ENCODE assay signal across 1 cellular context in genomic region chr12:55681142-55682077, GRCh38.
TF ChIP-seq lines count a peak whose summit lies in the region.

No MANE protein-coding gene starts in this region.

TF ChIP-seq in HEK293, 187 proteins besides CTCF, POLR2A, EP300 and RAD21 (continued from another document):
- no peak for TF ChIP-seq ZNF518A (tag by site-specific recombination; conservative IDR thresholded peaks at IDR 0.05; ENCODE audit: low read depth)
- no peak for TF ChIP-seq ZNF510 (tag by site-specific recombination; IDR thresholded peaks at IDR 0.05; ENCODE audit: insufficient replicate concordance)
- TF ChIP-seq ZNF529 (tag by site-specific recombination; IDR thresholded peaks at IDR 0.05; ENCODE audit: insufficient replicate concordance) = no peak
- 0 out of 2 replicates have a peak, but pooled peaks have one; percentile 9 for TF ChIP-seq ZSCAN4 (tag by site-specific recombination; IDR thresholded peaks at IDR 0.05)
- peak; percentile 82 for TF ChIP-seq ZBTB17 (tag by site-specific recombination; IDR thresholded peaks at IDR 0.05)
- TF ChIP-seq HIC1 (tag by site-specific recombination; IDR thresholded peaks at IDR 0.05) = peak; percentile 92
- no peak for TF ChIP-seq GLI4 (tag by site-specific recombination; IDR thresholded peaks at IDR 0.05)
- peak; percentile 54; the same call in 1 of the 2 replicates for TF ChIP-seq ZBTB11 (tag by site-specific recombination; conservative IDR thresholded peaks at IDR 0.05; ENCODE audit: low read depth)
- no peak for TF ChIP-seq ZNF391 (tag by site-specific recombination; IDR thresholded peaks at IDR 0.05; ENCODE audit: borderline replicate concordance, low read depth)
- no peak; the same call in 1 of the 2 replicates for TF ChIP-seq SP2 (tag by site-specific recombination; IDR thresholded peaks at IDR 0.05)
- TF ChIP-seq ZBTB48 (tag by site-specific recombination; IDR thresholded peaks at IDR 0.05) = peak; percentile 88
- TF ChIP-seq KLF10 (tag by site-specific recombination; IDR thresholded peaks at IDR 0.05) = peak; percentile 63
- TF ChIP-seq ZNF692 (tag by site-specific recombination; IDR thresholded peaks at IDR 0.05) = peak; percentile 60; the same call in 1 of the 2 replicates
- TF ChIP-seq MYNN (tag by site-specific recombination; IDR thresholded peaks at IDR 0.05; ENCODE audit: borderline replicate concordance) = peak; percentile 86
- no peak for TF ChIP-seq KLF7 (tag by site-specific recombination; IDR thresholded peaks at IDR 0.05; ENCODE audit: borderline replicate concordance)
- no peak; the same call in none of the 2 replicates for TF ChIP-seq ZNF341 (tag by site-specific recombination; IDR thresholded peaks at IDR 0.05; ENCODE audit: low read depth)
- TF ChIP-seq IKZF3 (tag by site-specific recombination; IDR thresholded peaks at IDR 0.05) = peak; percentile 84
- TF ChIP-seq ZBTB44 (tag by site-specific recombination; IDR thresholded peaks at IDR 0.05) = no peak
- TF ChIP-seq ZNF19 (tag by site-specific recombination; IDR thresholded peaks at IDR 0.05; ENCODE audit: low read depth) = no peak
- peak; percentile 33; the same call in 1 of the 2 replicates for TF ChIP-seq KLF9 (tag by site-specific recombination; IDR thresholded peaks at IDR 0.05; ENCODE audit: low read depth)
- no peak for TF ChIP-seq ZNF404 (tag by site-specific recombination; IDR thresholded peaks at IDR 0.05)
- no peak for TF ChIP-seq ZNF155 (tag by site-specific recombination; IDR thresholded peaks at IDR 0.05)
- no peak for TF ChIP-seq ZNF701 (tag by site-specific recombination; IDR thresholded peaks at IDR 0.05)
- peak; percentile 99 for TF ChIP-seq PRDM10 (tag by site-specific recombination; IDR thresholded peaks at IDR 0.05)
- TF ChIP-seq SP7 (tag by site-specific recombination; IDR thresholded peaks at IDR 0.05) = peak; percentile 73; the same call in 1 of the 2 replicates
- peak; percentile 74 for TF ChIP-seq ZBTB20 (tag by site-specific recombination; IDR thresholded peaks at IDR 0.05)
- no peak for TF ChIP-seq ZSCAN5A (tag by site-specific recombination; IDR thresholded peaks at IDR 0.05)
- no peak for TF ChIP-seq ZNF292 (tag by site-specific recombination; IDR thresholded peaks at IDR 0.05; ENCODE audit: borderline replicate concordance, low read depth)
- TF ChIP-seq KLF1 (tag by site-specific recombination; IDR thresholded peaks at IDR 0.05) = peak; percentile 96
- TF ChIP-seq ZNF366 (tag by site-specific recombination; conservative IDR thresholded peaks at IDR 0.05) = no peak
- no peak for TF ChIP-seq ZNF610 (tag by site-specific recombination; IDR thresholded peaks at IDR 0.05; ENCODE audit: borderline replicate concordance)
- no peak for TF ChIP-seq ZNF362 (tag by site-specific recombination; IDR thresholded peaks at IDR 0.05)
- no peak for TF ChIP-seq ZBTB1 (tag by site-specific recombination; IDR thresholded peaks at IDR 0.05)
- no peak for TF ChIP-seq ZNF211 (tag by site-specific recombination; IDR thresholded peaks at IDR 0.05; ENCODE audit: low read depth)
